Comparison of ENCODE assay signal across 18 cellular contexts in the genomic region with DNA sequence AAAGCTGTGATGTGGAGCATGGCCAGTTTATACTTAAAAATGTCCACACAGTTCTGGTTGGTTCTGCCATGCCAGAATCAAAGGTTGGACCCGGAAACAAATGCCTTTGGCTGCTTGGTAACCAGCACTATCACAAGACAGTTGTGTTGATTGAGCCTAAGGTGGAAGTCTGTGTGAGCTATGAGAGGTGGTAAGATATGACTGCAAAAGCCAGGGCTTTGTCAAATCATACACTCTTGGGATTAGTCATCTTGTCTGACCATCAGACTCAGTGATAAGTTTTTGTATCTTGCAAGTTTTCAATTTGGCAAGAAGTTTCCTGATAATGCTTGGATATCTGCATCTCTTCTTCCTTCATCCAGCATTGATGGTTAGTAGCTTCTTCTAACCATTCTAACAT. TPM values are rescaled to one million over a fixed set of nuclear protein-coding genes. Genes with fewer than 3 reads are reported as not detected.
A peak's percentile ranks its signal among the peaks of the same experiment; 100 is the strongest.
DNase-seq lines count a peak whose midpoint lies in the region; ATAC-seq, FAIRE-seq and TF ChIP-seq lines count a peak whose summit lies in the region.
"Had no signal": no experiment of that assay in that cellular context is flagged by ENCODE, and none has a peak within 500 bp of the region (broad histone marks: within the 10 kb centered on the region; RNA-seq: fewer than 3 reads in every experiment).

No MANE protein-coding gene starts in this region.

- H3K9me3 ChIP-seq in right lobe of liver (no peaks in the 10 kb centered on the region), small intestine (ENCODE audit: control insufficient read depth, low read depth) (no peaks in the 10 kb centered on the region)
- H3K9me3 ChIP-seq: upper lobe of left lung had no signal

- in situ Hi-C loops in GM13977 (cut with MboI; ENCODE audit: low pct_unique_long_range_greater_than_20kb, low sequenced_read_pairs, unreplicated experiment) = no loop called here

- no peak overlapping the region for H3K27ac ChIP-seq in right lobe of liver
- H3K27ac ChIP-seq in small intestine (ENCODE audit: low read depth in 1 of 2, low read length in 1 of 2) = no peak overlapping the region
- H3K27ac ChIP-seq: upper lobe of left lung had no signal

- H3K4me3 ChIP-seq in right lobe of liver (no peak overlapping the region), small intestine (ENCODE audit: low read depth in 1 of 2, low read length in 2 of 2) (no peak overlapping the region)
- H3K4me3 ChIP-seq: upper lobe of left lung had no signal

- TF ChIP-seq CTCF in GM13977 (IDR thresholded peaks at IDR 0.05; ENCODE audit: extremely low read depth, insufficient read depth, missing control alignments) (no peak), right lobe of liver (IDR thresholded peaks at IDR 0.05) (no peak)

- H3K4me1 ChIP-seq in right lobe of liver = no peaks in the 10 kb centered on the region
- H3K4me1 ChIP-seq in small intestine (ENCODE audit: control insufficient read depth in 2 of 2, insufficient read depth in 1 of 2, low read depth in 1 of 2, low read length in 1 of 2) = no peaks in the 10 kb centered on the region

- DNase-seq in GM13977 (ENCODE audit: low spot score) (peak; percentile 39), right lobe of liver (no peak), small intestine (no peak)
- no peak for DNase-seq in activated CD4-positive, alpha-beta T cell treated with anti-CD3 and anti-CD28 coated beads, Interleukin-2, amount 50 U/mL, for 48 hours
- DNase-seq: activated T-cell treated with anti-CD3 and anti-CD28 coated beads for 4 hours; anterior cingulate cortex; DMS79; foreskin melanocyte; kidney; MM.1S; naive thymus-derived CD8-positive, alpha-beta T cell; NCI-H524; SHP77 treated with DMSO at 0.1 percent for 48 hours; upper lobe of left lung had no signal

- H3K36me3 ChIP-seq in right lobe of liver (no peaks in the 10 kb centered on the region), small intestine (ENCODE audit: control insufficient read depth in 2 of 2, insufficient read depth in 2 of 2, low read length in 2 of 2) (no peaks in the 10 kb centered on the region)
- H3K36me3 ChIP-seq: upper lobe of left lung had no signal

- ATAC-seq in GM19395 (IDR thresholded peaks at IDR 0.05; ENCODE audit: unreplicated experiment) (peak; percentile 91), HG02798 (IDR thresholded peaks at IDR 0.05; ENCODE audit: poor library complexity, unreplicated experiment) (peak; percentile 85), HG03469 (IDR thresholded peaks at IDR 0.05; ENCODE audit: unreplicated experiment) (peak; percentile 85), right lobe of liver (no peak), GM19328 (IDR thresholded peaks at IDR 0.05; ENCODE audit: unreplicated experiment) (no peak)
- ATAC-seq: naive thymus-derived CD8-positive, alpha-beta T cell had no signal

- FAIRE-seq in small intestine (lab: Jason Lieb, UNC) = no peak
- FAIRE-seq: kidney had no signal

- 33% methylated on average over 1 of the region's 1 CpG for WGBS in right lobe of liver (ENCODE audit: insufficient coverage, low coverage, low lambda C conversion rate, missing lambda C conversion rate)
- 62 to 80% (median 67%) methylated on average over 1 of the region's 1 CpG for WGBS in small intestine, 3 donors

- H3K27me3 ChIP-seq in right lobe of liver (no peaks in the 10 kb centered on the region), small intestine (ENCODE audit: control insufficient read depth in 2 of 2, insufficient read depth in 2 of 2, low read length in 2 of 2) (no peaks in the 10 kb centered on the region)
- H3K27me3 ChIP-seq: upper lobe of left lung had no signal

- intact Hi-C loops in right lobe of liver (cut with DNase I) = no loop called here

- TF ChIP-seq POLR2A in right lobe of liver (IDR thresholded peaks at IDR 0.05) = no peak

RNA-seq across cellular contexts. Expression of a gene that starts 35.5 kb away (rescaled TPM):
- under 1 TPM in 2 of 6 experiments, not detected in 4; 0.51 to 0.60 TPM for total RNA-seq in right lobe of liver
- 1 to 10 TPM in 1 of 3 donors, under 1 TPM in 1, not detected in 1; 0.13 to 1.1 TPM for polyA plus RNA-seq in small intestine
- total RNA-seq: naive thymus-derived CD8-positive, alpha-beta T cell had no signal

Comparison
In these comparisons a context has a peak if more than half of its experiments do, and no peak if none do; other contexts are left out.
1. ATAC-seq: peak in GM19395 (single experiment), HG02798 (single experiment) and HG03469 (single experiment); none in right lobe of liver (0 of 4) and GM19328 (single experiment).